Comparison of ENCODE assay signal across 1 cellular context in genomic region chr6:26575494-26575939, GRCh38.
A peak's percentile ranks its signal among the peaks of the same experiment; 100 is the strongest.
TF ChIP-seq lines count a peak whose summit lies in the region.

No MANE protein-coding gene starts in this region.

TF ChIP-seq in K562, 482 proteins besides CTCF, POLR2A, EP300 and RAD21 (continued from another document and continues in another):
- TF ChIP-seq KLF10 (CRISPR knock-in tag; IDR thresholded peaks at IDR 0.05) (no peak), ZNF174 (CRISPR knock-in tag; IDR thresholded peaks at IDR 0.05) (no peak), SRSF1 (IDR thresholded peaks at IDR 0.05; ENCODE audit: low read depth, low read length) (no peak), ZNF778 (CRISPR knock-in tag; IDR thresholded peaks at IDR 0.05) (no peak), ZNF561 (CRISPR knock-in tag; conservative IDR thresholded peaks at IDR 0.05) (no peak), JUN (IDR thresholded peaks at IDR 0.05; ENCODE audit: borderline replicate concordance, low read depth, low read length) (no peak), JUN (CRISPR knock-in tag; IDR thresholded peaks at IDR 0.05; ENCODE audit: borderline replicate concordance) (no peak; the same call in 1 of the 2 replicates), CHAMP1 (IDR thresholded peaks at IDR 0.05) (no peak; the same call in 1 of the 2 replicates), NFATC3 (IDR thresholded peaks at IDR 0.05) (0 out of 2 replicates have a peak, but pooled peaks have one; percentile 10), NCOA4 (IDR thresholded peaks at IDR 0.05; ENCODE audit: partially characterized antibody) (no peak), POLR2AphosphoS2 (IDR thresholded peaks at IDR 0.05; ENCODE audit: low read length) (no peak), FIP1L1 (IDR thresholded peaks at IDR 0.05; ENCODE audit: low read depth, low read length, poor library complexity, severe bottlenecking) (no peak), PKNOX1 (IDR thresholded peaks at IDR 0.05) (no peak), ZNF449 (CRISPR knock-in tag; IDR thresholded peaks at IDR 0.05) (no peak), ZNF79 (CRISPR knock-in tag; IDR thresholded peaks at IDR 0.05; ENCODE audit: low read depth) (no peak), HES1 (IDR thresholded peaks at IDR 0.05; ENCODE audit: low read depth) (no peak), VEZF1 (CRISPR knock-in tag; IDR thresholded peaks at IDR 0.05) (no peak), RNF219 (CRISPR knock-in tag; IDR thresholded peaks at IDR 0.05) (no peak), NR4A1 (CRISPR knock-in tag; IDR thresholded peaks at IDR 0.05) (no peak), NR4A1 (tag; IDR thresholded peaks at IDR 0.05) (no peak), PYGO2 (tag; IDR thresholded peaks at IDR 0.05) (no peak), NONO (IDR thresholded peaks at IDR 0.05; ENCODE audit: low read depth in 2 of 2, low read length in 1 of 2) (no peak), MAZ (CRISPR knock-in tag; conservative IDR thresholded peaks at IDR 0.05 in 1 of 2, IDR thresholded peaks at IDR 0.05 in 1 of 2) (no peak; a peak in 1 of 4 replicates), TARDBP (IDR thresholded peaks at IDR 0.05) (peak; percentile 29; the same call in 1 of the 2 replicates), TSC22D4 (tag; IDR thresholded peaks at IDR 0.05) (no peak), CXXC5 (CRISPR knock-in tag; IDR thresholded peaks at IDR 0.05) (peak; percentile 52), RFX1 (IDR thresholded peaks at IDR 0.05) (no peak), ILF3 (IDR thresholded peaks at IDR 0.05; ENCODE audit: borderline replicate concordance) (peak; percentile 49; the same call in 1 of the 2 replicates), HNRNPK (IDR thresholded peaks at IDR 0.05; ENCODE audit: low read depth, low read length, poor library complexity, severe bottlenecking) (no peak), CBX1 (IDR thresholded peaks at IDR 0.05; ENCODE audit: low read depth) (no peak), ZNF395 (CRISPR knock-in tag; IDR thresholded peaks at IDR 0.05) (no peak), THAP12 (CRISPR knock-in tag; IDR thresholded peaks at IDR 0.05) (peak; percentile 65; the same call in 1 of the 2 replicates), SAP30 (IDR thresholded peaks at IDR 0.05; ENCODE audit: borderline replicate concordance, insufficient read depth, low read depth, low read length, poor library complexity, severe bottlenecking) (no peak), ZNF589 (CRISPR knock-in tag; IDR thresholded peaks at IDR 0.05; ENCODE audit: low read depth) (no peak; the same call in 1 of the 2 replicates), RB1 (IDR thresholded peaks at IDR 0.05; ENCODE audit: low read depth) (no peak), ZNF384 (IDR thresholded peaks at IDR 0.05; ENCODE audit: low read depth, low read length) (no peak), ZNF282 (CRISPR knock-in tag; IDR thresholded peaks at IDR 0.05) (no peak), PURB (CRISPR knock-in tag; IDR thresholded peaks at IDR 0.05; ENCODE audit: low read depth) (no peak), JUNB (CRISPR knock-in tag; conservative IDR thresholded peaks at IDR 0.05) (no peak), U2AF2 (optimal IDR thresholded peaks at IDR 0.05; ENCODE audit: low read depth, low read length) (no peak), ATF6 (CRISPR knock-in tag; IDR thresholded peaks at IDR 0.05) (no peak), SAFB (IDR thresholded peaks at IDR 0.05; ENCODE audit: borderline replicate concordance, low read depth, low read length) (no peak)
